In the genomic region with DNA sequence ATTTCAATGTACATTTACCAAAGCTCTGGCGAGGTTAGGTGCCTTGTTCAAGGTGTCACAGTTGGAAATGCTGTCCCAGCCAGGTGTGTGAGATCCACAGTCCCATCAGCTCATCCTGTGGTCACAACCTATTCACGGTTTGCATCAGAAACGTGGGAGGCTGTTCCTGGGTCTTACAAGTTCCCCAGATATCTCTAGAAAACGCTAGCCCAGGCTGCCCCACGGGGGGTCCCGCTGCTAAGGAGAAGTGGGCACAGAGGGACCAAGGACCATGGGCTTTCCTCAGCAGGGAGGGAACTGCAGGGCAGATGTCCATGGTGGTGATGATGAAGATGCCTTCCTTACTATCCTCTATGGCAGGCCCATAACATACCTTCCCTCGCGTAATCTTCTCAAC, we compare ENCODE assay signal across 8 cellular contexts. TPM values are rescaled to one million over a fixed set of nuclear protein-coding genes. Genes with fewer than 3 reads are reported as not detected.
DNase-seq lines count a peak whose midpoint lies in the region; ATAC-seq, FAIRE-seq and TF ChIP-seq lines count a peak whose summit lies in the region.

No MANE protein-coding gene starts in this region.

- no peak for TF ChIP-seq RAD21 in H1 (IDR thresholded peaks at IDR 0.05 in 1 of 2, conservative IDR thresholded peaks at IDR 0.05 in 1 of 2; ENCODE audit: low read depth in 2 of 2, low read length in 2 of 2)

- ATAC-seq in PC-3, result peak; percentile 2; the same call in 1 of the 2 replicates
- no peak for ATAC-seq in HG03520 (IDR thresholded peaks at IDR 0.05; ENCODE audit: unreplicated experiment)
- ATAC-seq in HG02970 (IDR thresholded peaks at IDR 0.05; ENCODE audit: low FRiP score, unreplicated experiment), result no peak

- H4K20me1 ChIP-seq in PC-3 (ENCODE audit: low read length), result no peaks in the 10 kb centered on the region
- H4K20me1 ChIP-seq in H1 (replicated peaks in 1 of 2; ENCODE audit: control insufficient read depth in 1 of 2, insufficient read depth in 2 of 2, low read length in 2 of 2), result no peaks in the 10 kb centered on the region

- FAIRE-seq in H1 (lab: Jason Lieb, UNC), result no peak

- H3K23me2 ChIP-seq in H1 (ENCODE audit: low read depth, low read length), result peaks cover 3% of the 10 kb centered on the region; the same call in 1 of the 2 replicates

- no peak for TF ChIP-seq EP300 in H1 (IDR thresholded peaks at IDR 0.05; ENCODE audit: borderline replicate concordance in 1 of 2, low read depth in 2 of 2, low read length in 2 of 2)

- no peak overlapping the region for H3K56ac ChIP-seq in H1 (replicated peaks; ENCODE audit: insufficient read length, low read depth, low read length)

- H2BK15ac ChIP-seq in H1 (ENCODE audit: low read length), result no peak overlapping the region

- H3K79me1 ChIP-seq in H1 (ENCODE audit: low read depth, low read length), result no peaks in the 10 kb centered on the region; the same call in 1 of the 2 replicates

- intact Hi-C loops in PC-3 (cut with micrococcal nuclease), result no loop called here

- POLR2A ChIA-PET in PC-3 (lab: Charles Lee; ENCODE audit: unreplicated experiment), result no interaction called here
- POLR2A ChIA-PET in H1 (lab: Charles Lee; ENCODE audit: partially characterized antibody), result interaction anchor here (0.8 to 1.4 kb wide), 2 partner anchors 9 to 36 kb away, joined by 3 to 9 read pairs; a partner anchor contains a TSS

- no peak for TF ChIP-seq POLR2A in H1 (IDR thresholded peaks at IDR 0.05; ENCODE audit: control extremely low read depth in 1 of 2, low read depth in 2 of 2, low read length in 2 of 2)

- TF ChIP-seq CTCF in PC-3 (conservative IDR thresholded peaks at IDR 0.05; ENCODE audit: low read depth, low read length) (no peak), H1 (IDR thresholded peaks at IDR 0.05; ENCODE audit: control extremely low read depth in 1 of 3, insufficient read depth in 1 of 3, low read depth in 1 of 3, low read length in 3 of 3) (no peak), neural crest cell (conservative IDR thresholded peaks at IDR 0.05) (no peak)

- no peak overlapping the region for H3K4ac ChIP-seq in H1 (replicated peaks; ENCODE audit: insufficient read length, low read depth, low read length)

- H3K36me3 ChIP-seq in PC-3 (ENCODE audit: low read depth, low read length), result no peaks in the 10 kb centered on the region; the same call in 1 of the 2 replicates
- H3K36me3 ChIP-seq in H1 (ENCODE audit: control insufficient read depth in 2 of 4, insufficient read depth in 4 of 4, low read length in 3 of 4), result no peaks in the 10 kb centered on the region

- peaks cover 19% of the 10 kb centered on the region for H3K4me1 Mint-ChIP-seq in neural crest cell

- H3K79me2 ChIP-seq in PC-3 (ENCODE audit: low read length), result peaks cover 21% of the 10 kb centered on the region
- no peaks in the 10 kb centered on the region for H3K79me2 ChIP-seq in H1 (ENCODE audit: control insufficient read depth in 1 of 2, insufficient read depth in 2 of 2, low read length in 2 of 2)

- H3K9ac ChIP-seq in PC-3 (ENCODE audit: low read length), result peak overlapping the region; percentile 86
- H3K9ac ChIP-seq in H1 (replicated peaks in 1 of 4; ENCODE audit: extremely low read depth in 1 of 4, low read depth in 3 of 4, low read length in 3 of 4), result peak overlapping the region in 3 of 4 experiments; percentile 6 to 71 (median 62); a peak in 4 of 7 replicates

- no peak overlapping the region for H3K27ac Mint-ChIP-seq in neural crest cell (ENCODE audit: unreplicated experiment)

- peaks cover 15% of the 10 kb centered on the region for H3K4me1 ChIP-seq in PC-3 (ENCODE audit: insufficient read depth, low read length)
- H3K4me1 ChIP-seq in H1 (replicated peaks in 1 of 4; ENCODE audit: control insufficient read depth in 3 of 4, insufficient read depth in 4 of 4, low read length in 3 of 4), result peaks cover 0 to 6% (median 4%) of the 10 kb centered on the region in 4 experiments; a peak in 5 of 7 replicates

- no peak overlapping the region for H4K91ac ChIP-seq in H1 (replicated peaks; ENCODE audit: insufficient read length, low read length)

- 36% methylated on average over 8 of the region's 8 CpGs; no CpG with 5 or more reads in 1 of the 2 experiments for WGBS in H1 (ENCODE audit: extremely low coverage in 1 of 2, insufficient coverage in 1 of 2, insufficient read length in 1 of 2, insufficient replicate concordance in 2 of 2, low coverage in 1 of 2, low lambda C conversion rate in 2 of 2, missing lambda C conversion rate in 1 of 2), 2 experiments

- no peaks in the 10 kb centered on the region for H3K27me3 Mint-ChIP-seq in neural crest cell (ENCODE audit: low read depth)

- no peak overlapping the region for H2BK120ac ChIP-seq in H1 (replicated peaks; ENCODE audit: low read depth, low read length)

- no peak overlapping the region for H2BK5ac ChIP-seq in H1 (ENCODE audit: low read depth, low read length)

- no peak overlapping the region for H2BK20ac ChIP-seq in H1 (ENCODE audit: low read length)

- no peak overlapping the region for H2AK5ac ChIP-seq in H1 (ENCODE audit: low read depth, low read length)

- DNase-seq in stimulated activated CD4-positive, alpha-beta T cell treated with anti-CD3 and anti-CD28 coated beads, Interleukin-1b, Interleukin-23, amount 100 ng/mL, for 48 hours, result peak; percentile 10
- no peak for DNase-seq in stimulated activated CD4-positive, alpha-beta T cell treated with anti-CD3 and anti-CD28 coated beads, Interleukin-12 subunit alpha, Interleukin-12 subunit beta, amount 100 ng/mL, for 4 hours
- DNase-seq in PC-3 (no peak), H1 (ENCODE audit: low read depth in 1 of 2, low spot score in 2 of 2) (no peak), neural crest cell (ENCODE audit: low read depth, low spot score) (no peak), NCI-H226 (no peak)

- H3K9me3 ChIP-seq in PC-3 (ENCODE audit: low read length) (no peaks in the 10 kb centered on the region), H1 (ENCODE audit: insufficient read depth in 2 of 2, low read depth in 1 of 2, low read length in 1 of 2) (no peaks in the 10 kb centered on the region)

- H3K27me3 ChIP-seq in PC-3 (ENCODE audit: low read length) (no peaks in the 10 kb centered on the region), H1 (replicated peaks in 1 of 4; ENCODE audit: control insufficient read depth in 3 of 4, extremely low read depth in 1 of 4, insufficient read depth in 3 of 4, low read length in 3 of 4) (no peaks in the 10 kb centered on the region)

- H4K8ac ChIP-seq in H1 (ENCODE audit: extremely low read depth, insufficient read depth, low read length), result no peak overlapping the region

- no TSS peak for BruUV-seq in PC-3 (replicated peaks; lab: Mats Ljungman, UMichigan)

- peak overlapping the region; percentile 84 for H3K4me3 Mint-ChIP-seq in neural crest cell

- H3K9me3 Mint-ChIP-seq in neural crest cell, result no peaks in the 10 kb centered on the region

- peak overlapping the region; percentile 48 for H3K27ac ChIP-seq in PC-3 (ENCODE audit: low read length)
- no peak overlapping the region for H3K27ac ChIP-seq in H1 (ENCODE audit: low read depth, low read length)

- H3K9me2 ChIP-seq in PC-3 (replicated peaks; ENCODE audit: low read length), result no peaks in the 10 kb centered on the region

- no peak overlapping the region for H3K23ac ChIP-seq in H1 (ENCODE audit: insufficient read length)

- H3F3A ChIP-seq in PC-3 (ENCODE audit: low read length, unreplicated experiment), result peaks cover 9% of the 10 kb centered on the region

- no peak overlapping the region for H3K14ac ChIP-seq in H1 (ENCODE audit: insufficient read length)

- peak overlapping the region; percentile 74 for H2AFZ ChIP-seq in PC-3 (ENCODE audit: low read length)
- peak overlapping the region; percentile 90 for H2AFZ ChIP-seq in H1 (ENCODE audit: low read length)

- H3K4me3 ChIP-seq in PC-3 (ENCODE audit: low read length) (peak overlapping the region; percentile 95), H1 (ENCODE audit: extremely low read depth in 1 of 4, insufficient read depth in 2 of 4, low read depth in 3 of 4, low read length in 4 of 4) (peak overlapping the region; percentile 66 to 79 (median 68))

- H3K36me3 Mint-ChIP-seq in neural crest cell (ENCODE audit: low read depth), result no peaks in the 10 kb centered on the region

- no peak overlapping the region for H4K5ac ChIP-seq in H1 (ENCODE audit: insufficient read length, low read depth, low read length)

- H3K4me2 ChIP-seq in PC-3 (ENCODE audit: low read length) (peak overlapping the region; percentile 98), H1 (ENCODE audit: insufficient read depth in 1 of 2, low read depth in 2 of 2, low read length in 2 of 2) (peak overlapping the region; percentile 83 to 89)

- peak overlapping the region; percentile 63; the same call in 1 of the 2 replicates for H3K18ac ChIP-seq in H1 (ENCODE audit: extremely low read depth, low read length)

- CTCF ChIA-PET in PC-3 (lab: Charles Lee) (no interaction called here), H1 (lab: Charles Lee; ENCODE audit: partially characterized antibody) (interaction anchor here (0.6 kb wide), 1 partner anchor 326 kb away, joined by 3 read pairs; no protein-coding TSS in a partner anchor)

- H2BK12ac ChIP-seq in H1 (ENCODE audit: low read depth, low read length), result peak overlapping the region; percentile 10; the same call in 1 of the 2 replicates

TF ChIP-seq in H1, 55 proteins besides CTCF, POLR2A, EP300 and RAD21 (continues in another document):
- no peak for TF ChIP-seq SP2 (IDR thresholded peaks at IDR 0.05; ENCODE audit: low read length)
- no peak for TF ChIP-seq SRF (IDR thresholded peaks at IDR 0.05; ENCODE audit: low read depth, low read length)

RNA-seq across cellular contexts. Expression of a gene that starts 0.7 kb away (rescaled TPM):
- total RNA-seq in PC-3 (2014; rRNA removed) (87.7 and 136 TPM in 2 replicates), neural crest cell (16.9 and 17.9 TPM in 2 replicates)
- total RNA-seq in H1 (2021; fragmentation: NEBNext Ultra II Directional; extraction: Animal tissue kit (Norgen Biotek cat#: 25700)), result 20.4 and 26.6 TPM in 2 replicates
- 12.3 and 13.1 TPM in 2 replicates for polyA plus RNA-seq in H1 (2011; rRNA removed)
- polyA plus RNA-seq in H1 (2011; cell fraction: cytosol; rRNA removed), result 14.7 TPM
- 17.4 TPM for polyA plus RNA-seq in H1 (2011; cell fraction: nucleus; rRNA removed)
- 16.0 to 21.6 TPM (median 19.7 TPM) in 4 replicates for polyA plus RNA-seq in H1 (2012, experiment 1 of 2)
- 6.1 TPM for polyA plus RNA-seq in H1 (2012, experiment 2 of 2)
- polyA plus RNA-seq in H1 (2013, experiment 1 of 2), result 27.0 TPM
- 27.9 TPM for polyA plus RNA-seq in H1 (2013, experiment 2 of 2)
- 17.0 and 29.3 TPM in 2 replicates for polyA minus RNA-seq in H1 (2011; rRNA and poly(A)+ RNA removed)
- polyA minus RNA-seq in H1 (2011; cell fraction: cytosol; rRNA and poly(A)+ RNA removed), result 15.6 TPM
- 17.5 TPM for polyA minus RNA-seq in H1 (2011; cell fraction: nucleus; rRNA and poly(A)+ RNA removed)

RNA-seq across cellular contexts. Expression of a gene that starts 35.8 kb away (rescaled TPM):
- total RNA-seq in PC-3 (2014; rRNA removed) (125 and 161 TPM in 2 replicates), neural crest cell (108 TPM in 2 replicates)
- 169 and 171 TPM in 2 replicates for total RNA-seq in H1 (2021; fragmentation: NEBNext Ultra II Directional; extraction: Animal tissue kit (Norgen Biotek cat#: 25700))
- 91.2 and 104 TPM in 2 replicates for polyA plus RNA-seq in H1 (2011; rRNA removed)
- polyA plus RNA-seq in H1 (2011; cell fraction: cytosol; rRNA removed), result 151 TPM
- 69.7 TPM for polyA plus RNA-seq in H1 (2011; cell fraction: nucleus; rRNA removed)
- 134 to 218 TPM (median 147 TPM) in 4 replicates for polyA plus RNA-seq in H1 (2012, experiment 1 of 2)
- polyA plus RNA-seq in H1 (2012, experiment 2 of 2), result 11.3 TPM
- polyA plus RNA-seq in H1 (2013, experiment 1 of 2), result 122 TPM
- polyA plus RNA-seq in H1 (2013, experiment 2 of 2), result 117 TPM
- 153 and 165 TPM in 2 replicates for polyA minus RNA-seq in H1 (2011; rRNA and poly(A)+ RNA removed)
- 148 TPM for polyA minus RNA-seq in H1 (2011; cell fraction: cytosol; rRNA and poly(A)+ RNA removed)
- 96.9 TPM for polyA minus RNA-seq in H1 (2011; cell fraction: nucleus; rRNA and poly(A)+ RNA removed)
